Comparison of ENCODE assay signal across 5 cellular contexts in genomic region chrY:18034097-18034814, GRCh38. TPM values are rescaled to one million over a fixed set of nuclear protein-coding genes. Genes with fewer than 3 reads are reported as not detected.
"Had no signal": no experiment of that assay in that cellular context is flagged by ENCODE, and none has a peak within 500 bp of the region (broad histone marks: within the 10 kb centered on the region; RNA-seq: fewer than 3 reads in every experiment).

No MANE protein-coding gene starts in this region.

RNA-seq across cellular contexts. Expression of gene CDY2A, which starts 8.7 kb away (rescaled TPM):
- total RNA-seq: GM23248, H4, H7, HT-29, IMR-90 had no signal
- polyA plus RNA-seq: GM23248, IMR-90 had no signal
